24 cellular contexts compared by ENCODE assay signal in genomic region chr6:141992109-141992508, GRCh38.
DNase-seq lines count a peak whose midpoint lies in the region; ATAC-seq, FAIRE-seq and TF ChIP-seq lines count a peak whose summit lies in the region.
"Had no signal": no experiment of that assay in that cellular context is flagged by ENCODE, and none has a peak within 500 bp of the region (broad histone marks: within the 10 kb centered on the region; RNA-seq: fewer than 3 reads in every experiment).

No MANE protein-coding gene starts in this region.

- H3K79me1 ChIP-seq in IMR-90 (ENCODE audit: low read depth in 1 of 2, low read length in 2 of 2): no peaks in the 10 kb centered on the region

- no peaks in the 10 kb centered on the region for H3K4me1 Mint-ChIP-seq in activated naive CD4-positive, alpha-beta T cell treated with anti-CD3 and anti-CD28 coated beads, Interleukin-2, amount 10 ng/mL, durations not matched to agents 7 days and 5 days
- H3K4me1 Mint-ChIP-seq: CD14-positive monocyte; CD4-positive, CD25-positive, alpha-beta regulatory T cell had no signal

- H3K36me3 Mint-ChIP-seq in activated naive CD4-positive, alpha-beta T cell treated with anti-CD3 and anti-CD28 coated beads, Interleukin-2, amount 10 ng/mL, durations not matched to agents 7 days and 5 days: no peaks in the 10 kb centered on the region
- H3K36me3 Mint-ChIP-seq: CD14-positive monocyte; CD4-positive, alpha-beta memory T cell; CD4-positive, CD25-positive, alpha-beta regulatory T cell had no signal

- H4K5ac ChIP-seq in IMR-90 (ENCODE audit: low read depth, low read length): no peak overlapping the region

- no peak overlapping the region for H3K18ac ChIP-seq in IMR-90 (ENCODE audit: low read depth, low read length)

- BruUV-seq in HepG2 (replicated peaks; lab: Mats Ljungman, UMichigan) (no TSS peak), IMR-90 (replicated peaks; lab: Mats Ljungman, UMichigan) (no TSS peak)

- H3K9ac ChIP-seq in HepG2 (ENCODE audit: insufficient read depth, low read depth, low read length) (no peak overlapping the region), IMR-90 (ENCODE audit: low read depth, low read length) (no peak overlapping the region)
- H3K9ac ChIP-seq: BLaER1 had no signal

- H3K27ac Mint-ChIP-seq in activated naive CD4-positive, alpha-beta T cell treated with anti-CD3 and anti-CD28 coated beads, Interleukin-2, amount 10 ng/mL, durations not matched to agents 7 days and 5 days: no peak overlapping the region
- H3K27ac Mint-ChIP-seq: CD14-positive monocyte; CD4-positive, alpha-beta memory T cell; CD8-positive, alpha-beta memory T cell had no signal

- 0% methylated on average over 2 of the region's 2 CpGs for WGBS in HepG2 (ENCODE audit: low lambda C conversion rate)
- WGBS in right lobe of liver (ENCODE audit: insufficient coverage, low coverage, low lambda C conversion rate, missing lambda C conversion rate): 73% methylated on average over 2 of the region's 2 CpGs
- WGBS in IMR-90 (ENCODE audit: extremely low coverage in 2 of 2, insufficient read length in 1 of 2), 2 experiments: 100% methylated on average over 1 of the region's 2 CpGs; no CpG with 5 or more reads in 1 of the 2 experiments

- H2BK15ac ChIP-seq in IMR-90 (ENCODE audit: low read depth, low read length): no peak overlapping the region

- H3K56ac ChIP-seq in IMR-90 (ENCODE audit: extremely low read depth, insufficient read depth, low read length): no peak overlapping the region; the same call in 1 of the 2 replicates

- H3K27me3 Mint-ChIP-seq in activated naive CD4-positive, alpha-beta T cell treated with anti-CD3 and anti-CD28 coated beads, Interleukin-2, amount 10 ng/mL, durations not matched to agents 7 days and 5 days: no peaks in the 10 kb centered on the region
- H3K27me3 Mint-ChIP-seq: CD4-positive, CD25-positive, alpha-beta regulatory T cell had no signal

- no peak overlapping the region for H3K14ac ChIP-seq in IMR-90 (replicated peaks; ENCODE audit: low read depth, low read length)

- H3K9me1 ChIP-seq in IMR-90 (ENCODE audit: insufficient read depth, low read length): peaks cover 2% of the 10 kb centered on the region; the same call in 1 of the 2 replicates

- no peak overlapping the region for H3K4me3 Mint-ChIP-seq in activated naive CD4-positive, alpha-beta T cell treated with anti-CD3 and anti-CD28 coated beads, Interleukin-2, amount 10 ng/mL, durations not matched to agents 7 days and 5 days
- H3K4me3 Mint-ChIP-seq: CD14-positive monocyte; CD4-positive, alpha-beta memory T cell; CD4-positive, CD25-positive, alpha-beta regulatory T cell; CD8-positive, alpha-beta memory T cell had no signal

- H2BK20ac ChIP-seq in IMR-90 (ENCODE audit: low read depth, low read length): no peak overlapping the region

- no peak overlapping the region for H2BK5ac ChIP-seq in IMR-90 (ENCODE audit: low read depth, low read length, poor library complexity, severe bottlenecking)

- H3K23ac ChIP-seq in IMR-90 (ENCODE audit: low read depth, low read length): no peak overlapping the region

- TF ChIP-seq EP300 in HepG2 (IDR thresholded peaks at IDR 0.05; ENCODE audit: low read depth in 2 of 2, low read length in 2 of 2) (no peak), HepG2 (CRISPR knock-in tag; IDR thresholded peaks at IDR 0.05; ENCODE audit: borderline replicate concordance) (no peak)

- no peak for DNase-seq in HepG2 (ENCODE audit: low spot score)
- DNase-seq in right lobe of liver: no peak
- DNase-seq in IMR-90: no peak
- no peak for DNase-seq in activated naive CD4-positive, alpha-beta T cell treated with anti-CD3 and anti-CD28 coated beads, Interleukin-2, amount 10 ng/mL, durations not matched to agents 7 days and 5 days
- DNase-seq in NCI-H1694 (lab: John Stamatoyannopoulos, UW): no peak
- DNase-seq: ACHN; BE2C; C1 segment of cervical spinal cord; CD4-positive, alpha-beta memory T cell; CD4-positive, CD25-positive, alpha-beta regulatory T cell; CD8-positive, alpha-beta memory T cell; COR-L47; DMS 273 treated with DMSO at 0.1 percent for 48 hours; DMS153; DMS53; DMS79; DND-41; EL; GDM1 had no signal

- no peak overlapping the region for H2AK5ac ChIP-seq in IMR-90 (ENCODE audit: low read depth, low read length)

- no peaks in the 10 kb centered on the region for H3K36me3 ChIP-seq in HepG2 (replicated peaks in 1 of 2; ENCODE audit: control insufficient read depth in 1 of 2, insufficient read depth in 2 of 2, low read length in 2 of 2)
- H3K36me3 ChIP-seq in right lobe of liver: no peaks in the 10 kb centered on the region
- no peaks in the 10 kb centered on the region for H3K36me3 ChIP-seq in IMR-90 (ENCODE audit: control insufficient read depth, insufficient read depth, low read length)
- H3K36me3 ChIP-seq: BE2C, BLaER1 had no signal

- no peaks in the 10 kb centered on the region for H3K27me3 ChIP-seq in HepG2 (ENCODE audit: control insufficient read depth in 1 of 2, insufficient read depth in 2 of 2, low read length in 2 of 2)
- no peaks in the 10 kb centered on the region for H3K27me3 ChIP-seq in right lobe of liver
- H3K27me3 ChIP-seq in IMR-90 (ENCODE audit: control insufficient read depth, insufficient read depth, low read length): no peaks in the 10 kb centered on the region
- H3K27me3 ChIP-seq: BE2C, BLaER1 had no signal

- FAIRE-seq in HepG2 (lab: Jason Lieb, UNC): no peak
- FAIRE-seq: GM12891, GM19239 had no signal

- H3K9me3 ChIP-seq in HepG2 (ENCODE audit: low read length) (no peaks in the 10 kb centered on the region), right lobe of liver (no peaks in the 10 kb centered on the region), IMR-90 (ENCODE audit: control insufficient read depth, insufficient read depth, low read length) (peaks cover 6% of the 10 kb centered on the region)
- H3K9me3 ChIP-seq: BE2C, BLaER1 had no signal

- H3K27ac ChIP-seq in HepG2 (ENCODE audit: extremely low read length, insufficient read depth, low read length): no peak overlapping the region
- no peak overlapping the region for H3K27ac ChIP-seq in right lobe of liver
- H3K27ac ChIP-seq in IMR-90 (ENCODE audit: insufficient read depth, low read length): no peak overlapping the region
- H3K27ac ChIP-seq: 22Rv1, BLaER1 had no signal

- H3K4me1 ChIP-seq in HepG2 (ENCODE audit: insufficient read depth, low read length): no peaks in the 10 kb centered on the region
- peaks cover 0 to 16% (median 3%) of the 10 kb centered on the region in 4 donors for H3K4me1 ChIP-seq in right lobe of liver
- peaks cover 2% of the 10 kb centered on the region; the same call in 1 of the 2 replicates for H3K4me1 ChIP-seq in IMR-90 (ENCODE audit: control insufficient read depth, insufficient read depth, low read length)
- H3K4me1 ChIP-seq: BE2C, BLaER1 had no signal

- intact Hi-C loops in HepG2 (cut with micrococcal nuclease; ENCODE audit: unreplicated experiment): no loop called here
- intact Hi-C loops in right lobe of liver (cut with DNase I): no loop called here
- intact Hi-C loops in IMR-90 (cut with micrococcal nuclease): no loop called here

- no peak for TF ChIP-seq POLR2A in HepG2 (IDR thresholded peaks at IDR 0.05; ENCODE audit: insufficient read depth in 1 of 2, low read depth in 2 of 2, low read length in 2 of 2)
- no peak for TF ChIP-seq POLR2A in right lobe of liver (IDR thresholded peaks at IDR 0.05)
- TF ChIP-seq POLR2A in IMR-90 (IDR thresholded peaks at IDR 0.05; ENCODE audit: low read depth, low read length): no peak

- CTCF ChIA-PET in HepG2 (lab: Yijun Ruan, JAX; ENCODE audit: low intra/inter-chr PET ratio, low total read pairs): no interaction called here
- CTCF ChIA-PET in IMR-90 (lab: Yijun Ruan, JAX): interaction anchor here (0.5 kb wide), 1 partner anchor 1242 kb away, joined by 3 read pairs; no protein-coding TSS in a partner anchor
- CTCF ChIA-PET in activated naive CD4-positive, alpha-beta T cell treated with anti-CD3 and anti-CD28 coated beads, Interleukin-2, amount 10 ng/mL, durations not matched to agents 7 days and 5 days (lab: Charles Lee): no interaction called here

- dilution Hi-C loops in IMR-90 (cut with HindIII; ENCODE audit: low sequenced_read_pairs, unreplicated experiment): no loop called here

- H2AFZ ChIP-seq in HepG2 (ENCODE audit: low read length): no peak overlapping the region
- H2AFZ ChIP-seq in IMR-90 (replicated peaks; ENCODE audit: low read length, poor library complexity): no peak overlapping the region

- H3K4me2 ChIP-seq in HepG2 (ENCODE audit: low read depth, low read length) (no peak overlapping the region), IMR-90 (ENCODE audit: low read depth, low read length) (no peak overlapping the region)
- H3K4me2 ChIP-seq: BLaER1 had no signal

- H3K79me2 ChIP-seq in HepG2 (ENCODE audit: insufficient read depth, low read length): no peaks in the 10 kb centered on the region

- H3K9me3 Mint-ChIP-seq in activated naive CD4-positive, alpha-beta T cell treated with anti-CD3 and anti-CD28 coated beads, Interleukin-2, amount 10 ng/mL, durations not matched to agents 7 days and 5 days: peaks cover 5% of the 10 kb centered on the region

- POLR2A ChIA-PET in HepG2 (lab: Yijun Ruan, JAX) (no interaction called here), IMR-90 (lab: Charles Lee; ENCODE audit: unreplicated experiment) (no interaction called here)

- no peak overlapping the region for H4K8ac ChIP-seq in IMR-90 (ENCODE audit: low read depth in 2 of 2, low read length in 2 of 2)

- H4K20me1 ChIP-seq in HepG2 (ENCODE audit: insufficient read depth, low read length) (no peaks in the 10 kb centered on the region), IMR-90 (ENCODE audit: insufficient read depth, low read length) (no peaks in the 10 kb centered on the region)
- H4K20me1 ChIP-seq: BLaER1 had no signal

- no peak for TF ChIP-seq RAD21 in HepG2 (CRISPR knock-in tag; IDR thresholded peaks at IDR 0.05)
- TF ChIP-seq RAD21 in IMR-90 (IDR thresholded peaks at IDR 0.05; ENCODE audit: low read length): no peak

- ATAC-seq in HepG2 (no peak), right lobe of liver (no peak), IMR-90 (ENCODE audit: low read depth) (no peak)

- no peak overlapping the region for H3K4ac ChIP-seq in IMR-90 (ENCODE audit: low read depth, low read length)

- no peak overlapping the region for H2AK9ac ChIP-seq in IMR-90 (replicated peaks; ENCODE audit: low read depth, low read length, poor library complexity)

- in situ Hi-C loops in HepG2 (cut with HindIII; ENCODE audit: extremely low pct_ligation_motif_present, low pct_unique_long_range_greater_than_20kb) (no loop called here), IMR-90 (cut with MboI; ENCODE audit: low sequenced_read_pairs) (no loop called here)

- TF ChIP-seq CTCF in HepG2 (CRISPR knock-in tag; IDR thresholded peaks at IDR 0.05) (no peak), right lobe of liver (IDR thresholded peaks at IDR 0.05) (no peak), IMR-90 (conservative IDR thresholded peaks at IDR 0.05; ENCODE audit: low read depth, low read length) (no peak)

- no peak overlapping the region for H3K4me3 ChIP-seq in HepG2 (replicated peaks in 1 of 3; ENCODE audit: insufficient read depth in 1 of 3, low read depth in 2 of 3, low read length in 3 of 3)
- no peak overlapping the region for H3K4me3 ChIP-seq in right lobe of liver
- H3K4me3 ChIP-seq in IMR-90 (ENCODE audit: insufficient read depth, low read depth, low read length): no peak overlapping the region
- H3K4me3 ChIP-seq: BLaER1 had no signal

- no peak overlapping the region for H4K91ac ChIP-seq in IMR-90 (ENCODE audit: insufficient read depth, low read depth, low read length)

- no peak overlapping the region for H2BK120ac ChIP-seq in IMR-90 (ENCODE audit: low read depth, low read length)

TF ChIP-seq in IMR-90, 13 proteins besides CTCF, POLR2A, EP300 and RAD21 (continues in another document):
- TF ChIP-seq MAZ (IDR thresholded peaks at IDR 0.05; ENCODE audit: borderline replicate concordance, low read depth, low read length): no peak
